ENCODE assay signal across 10 cellular contexts in the genomic region with DNA sequence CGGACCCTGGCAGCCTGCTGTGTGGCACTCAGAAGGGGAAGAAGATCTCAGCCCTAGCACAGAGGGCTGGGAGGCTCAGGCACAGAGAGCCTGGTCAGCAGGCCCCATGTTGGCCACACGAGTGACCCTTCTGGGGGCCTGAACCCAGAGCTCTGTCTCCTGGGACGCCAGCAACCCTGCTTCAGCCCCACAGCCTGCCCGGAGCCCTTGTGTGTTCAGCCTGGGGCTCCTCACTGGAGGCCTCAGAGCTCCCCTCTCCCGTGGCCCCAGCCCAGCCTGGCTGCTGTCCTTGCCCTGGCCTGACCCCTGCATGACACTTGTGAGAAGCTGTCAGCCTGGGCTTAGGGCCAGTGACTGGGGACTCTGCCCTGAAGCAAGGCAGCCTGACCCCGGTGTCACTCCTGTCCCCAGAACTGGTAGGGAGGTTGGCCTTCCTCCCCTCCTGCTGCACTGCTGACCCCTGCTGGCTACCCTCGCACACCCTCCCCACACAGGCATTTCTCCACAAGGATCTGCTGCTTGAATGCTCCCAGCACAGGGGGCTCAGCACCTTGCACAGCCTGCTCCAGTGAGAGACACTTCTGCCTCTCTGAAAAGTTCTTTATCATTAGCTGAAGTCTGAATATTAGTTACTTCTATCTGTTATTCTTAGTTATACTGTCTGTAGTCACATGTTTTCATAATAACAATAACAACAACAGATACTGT. TPM values are rescaled to one million over a fixed set of nuclear protein-coding genes. Genes with fewer than 3 reads are reported as not detected.
DNase-seq lines count a peak whose midpoint lies in the region; ATAC-seq and TF ChIP-seq lines count a peak whose summit lies in the region.
"Had no signal": no experiment of that assay in that cellular context is flagged by ENCODE, and none has a peak within 500 bp of the region (broad histone marks: within the 10 kb centered on the region; RNA-seq: fewer than 3 reads in every experiment).

No MANE protein-coding gene starts in this region.

- no peaks in the 10 kb centered on the region for H3K36me3 Mint-ChIP-seq in endodermal cell (ENCODE audit: low read depth)
- no peaks in the 10 kb centered on the region for H3K36me3 Mint-ChIP-seq in type B pancreatic cell

- DNase-seq in NCI-H2171 treated with DMSO at 0.1 percent for 48 hours (lab: John Stamatoyannopoulos, UW) (peak; percentile 53), NCI-H2171 (lab: John Stamatoyannopoulos, UW) (no peak), NCI-H1105 (lab: John Stamatoyannopoulos, UW) (peak; percentile 31), endodermal cell (peak; percentile 87), mucosa of gallbladder (ENCODE audit: low spot score) (peak; percentile 22), type B pancreatic cell (ENCODE audit: extremely low spot score, unreplicated experiment) (no peak)

- H3K9me3 Mint-ChIP-seq in endodermal cell (peaks cover 4% of the 10 kb centered on the region), type B pancreatic cell (no peaks in the 10 kb centered on the region)

- ATAC-seq in GM19395 (IDR thresholded peaks at IDR 0.05; ENCODE audit: unreplicated experiment): no peak

- H3K27ac ChIP-seq in VCaP (peak overlapping the region; percentile 76), endodermal cell (ENCODE audit: low read depth, low read length) (peak overlapping the region; percentile 24)

- TF ChIP-seq CTCF in VCaP (conservative IDR thresholded peaks at IDR 0.05): peak; percentile 99
- TF ChIP-seq CTCF in endodermal cell (conservative IDR thresholded peaks at IDR 0.05): peak; percentile 79
- peak; percentile 69 for TF ChIP-seq CTCF in type B pancreatic cell (conservative IDR thresholded peaks at IDR 0.05)

- H3K4me1 ChIP-seq in endodermal cell (ENCODE audit: control insufficient read depth, insufficient read depth, low read length): no peaks in the 10 kb centered on the region

- H3K4me3 ChIP-seq in endodermal cell (ENCODE audit: low read length): no peak overlapping the region

- 76 to 79% methylated on average over 5 to 7 of the region's 7 CpGs for WGBS in endodermal cell (ENCODE audit: insufficient coverage in 1 of 2, insufficient read length in 1 of 2), 2 experiments

- H3K4me1 Mint-ChIP-seq in endodermal cell: no peaks in the 10 kb centered on the region
- H3K4me1 Mint-ChIP-seq in type B pancreatic cell (ENCODE audit: unreplicated experiment): peaks cover 13% of the 10 kb centered on the region

- H3K9ac ChIP-seq in endodermal cell (ENCODE audit: extremely low read depth, low read length, poor library complexity, severe bottlenecking): no peak overlapping the region

- H3K36me3 ChIP-seq in endodermal cell (ENCODE audit: control insufficient read depth, insufficient read depth, low read length): no peaks in the 10 kb centered on the region

- no peaks in the 10 kb centered on the region for H3K9me3 ChIP-seq in endodermal cell (ENCODE audit: control insufficient read depth, low read length)

- H3K27me3 ChIP-seq in endodermal cell (ENCODE audit: control insufficient read depth, insufficient read depth, low read length, poor library complexity, severe bottlenecking): no peaks in the 10 kb centered on the region

- H3K27ac Mint-ChIP-seq in endodermal cell: peak overlapping the region; percentile 64
- H3K27ac Mint-ChIP-seq in type B pancreatic cell: no peak overlapping the region

- H3K27me3 Mint-ChIP-seq in endodermal cell (ENCODE audit: insufficient read depth) (peaks cover 5% of the 10 kb centered on the region), type B pancreatic cell (no peaks in the 10 kb centered on the region)

- H3K4me3 Mint-ChIP-seq in endodermal cell: no peak overlapping the region
- H3K4me3 Mint-ChIP-seq in type B pancreatic cell: no peak overlapping the region

RNA-seq across cellular contexts. Expression of gene IP6K3, which starts 15.4 kb away (rescaled TPM):
- total RNA-seq in endodermal cell (not detected), mucosa of gallbladder (0.26 TPM), type B pancreatic cell (ENCODE audit: low replicate concordance) (0.75 TPM in 1 of 2 replicates, not detected in the other)
- polyA plus RNA-seq in endodermal cell (2013, experiment 1 of 2): 1.1 TPM
- 2.3 TPM for polyA plus RNA-seq in endodermal cell (2013, experiment 2 of 2)

RNA-seq across cellular contexts. Expression of gene LEMD2, which starts 26.9 kb away (rescaled TPM):
- total RNA-seq in endodermal cell (10 to 100 TPM; 62.0 to 75.8 TPM), mucosa of gallbladder (68.4 TPM), type B pancreatic cell (ENCODE audit: low replicate concordance) (58.2 and 64.7 TPM in 2 replicates)
- polyA plus RNA-seq in endodermal cell (2013, experiment 1 of 2): 72.5 TPM
- polyA plus RNA-seq in endodermal cell (2013, experiment 2 of 2): 67.0 TPM

RNA-seq across cellular contexts. Expression of gene MLN, which starts 41.7 kb away (rescaled TPM):
- total RNA-seq in endodermal cell (not detected), mucosa of gallbladder (not detected), type B pancreatic cell (ENCODE audit: low replicate concordance) (0.65 and 4.6 TPM in 2 replicates)
- polyA plus RNA-seq in endodermal cell (2013, experiment 1 of 2): not detected
- polyA plus RNA-seq in endodermal cell (2013, experiment 2 of 2): not detected
- total RNA-seq: subcutaneous adipose tissue had no signal
- polyA plus RNA-seq: adipose tissue had no signal

RNA-seq across cellular contexts. Expression of gene UQCC2, which starts 50.6 kb away (rescaled TPM):
- total RNA-seq in endodermal cell: 100 to 1,000 TPM; 120 to 174 TPM
- polyA plus RNA-seq in endodermal cell (2013, experiment 1 of 2): 170 TPM
- polyA plus RNA-seq in endodermal cell (2013, experiment 2 of 2): 163 TPM
- 44.3 TPM for total RNA-seq in mucosa of gallbladder
- total RNA-seq in type B pancreatic cell (ENCODE audit: low replicate concordance): 79.5 and 98.8 TPM in 2 replicates

Comparison
In these comparisons a context has a peak if more than half of its experiments do, and no peak if none do; other contexts are left out.
1. DNase-seq: peak in NCI-H2171 treated with DMSO at 0.1 percent for 48 hours (single experiment), NCI-H1105 (single experiment), endodermal cell (single experiment) and mucosa of gallbladder (single experiment); none in NCI-H2171 (single experiment) and type B pancreatic cell (single experiment).
2. Peak in every context shown above with its lines, with median percentiles within 50 percentile points of each other: CTCF ChIP-seq.